ENCODE assay signal across 8 cellular contexts in the genomic region with DNA sequence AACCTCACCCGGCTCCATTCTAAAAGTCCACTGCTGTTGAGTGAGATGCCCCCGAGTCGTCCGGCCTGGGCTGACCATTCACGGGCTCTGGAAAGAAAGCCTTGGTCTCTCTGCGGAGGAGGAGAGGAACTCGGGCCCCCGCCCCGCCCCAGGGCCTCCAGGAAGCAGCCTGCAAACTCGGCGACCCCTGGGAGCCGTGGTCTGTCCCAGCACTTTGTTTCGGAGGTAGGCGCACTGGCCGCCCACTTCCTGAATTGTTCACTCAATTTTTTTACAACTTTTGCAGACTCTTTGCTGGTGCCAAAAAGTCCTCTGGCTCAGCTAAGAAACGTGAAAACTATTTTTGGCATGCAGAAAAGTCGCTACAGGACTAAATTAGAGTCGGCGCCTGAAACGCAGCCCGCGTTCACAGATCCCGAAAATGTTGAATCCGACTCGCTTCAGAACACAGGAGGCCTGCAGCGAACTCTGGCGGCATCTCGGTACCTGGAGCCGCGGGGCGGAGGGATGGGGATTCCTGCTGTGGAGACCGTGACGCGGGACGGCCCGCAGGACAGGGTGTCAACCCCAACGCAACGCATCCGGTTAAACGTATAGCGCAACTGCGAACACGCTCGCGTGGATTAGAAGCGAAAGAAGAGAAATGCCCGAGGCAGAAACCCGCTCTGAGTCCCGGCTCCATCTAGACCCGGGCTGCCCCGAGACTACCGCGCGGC. TPM values are rescaled to one million over a fixed set of nuclear protein-coding genes. Genes with fewer than 3 reads are reported as not detected.
DNase-seq lines count a peak whose midpoint lies in the region; TF ChIP-seq lines count a peak whose summit lies in the region.

No MANE protein-coding gene starts in this region.

- H3K27ac ChIP-seq in VCaP, result peak overlapping the region; percentile 83
- peak overlapping the region; percentile 82 to 88 for H3K27ac ChIP-seq in esophagus (ENCODE audit: low read depth in 2 of 2, low read length in 1 of 2)

- no peaks in the 10 kb centered on the region for H3K36me3 ChIP-seq in esophagus (ENCODE audit: control insufficient read depth in 2 of 2, insufficient read depth in 2 of 2, low read length in 1 of 2)

- peaks cover 0 to 2% of the 10 kb centered on the region in 2 donors for H3K4me1 ChIP-seq in esophagus (ENCODE audit: control insufficient read depth in 2 of 2, insufficient read depth in 2 of 2, low read length in 1 of 2)

- H3K27me3 ChIP-seq in esophagus (ENCODE audit: control insufficient read depth in 1 of 2, insufficient read depth in 2 of 2, low read length in 2 of 2), result no peaks in the 10 kb centered on the region

- peak; percentile 80 for TF ChIP-seq CTCF in VCaP (conservative IDR thresholded peaks at IDR 0.05)

- peak; percentile 52 for DNase-seq in H4 (ENCODE audit: low spot score)
- DNase-seq in mesenteric fat pad (ENCODE audit: low spot score), result peak; percentile 91
- DNase-seq in superior temporal gyrus (ENCODE audit: extremely low spot score), result peak; percentile 51
- DNase-seq in LoVo (ENCODE audit: low spot score), result no peak
- DNase-seq in NCI-H2171 (lab: John Stamatoyannopoulos, UW), result no peak
- no peak for DNase-seq in NCI-H446 (lab: John Stamatoyannopoulos, UW)

- H3K9me3 ChIP-seq in esophagus (ENCODE audit: control insufficient read depth in 2 of 2, insufficient read depth in 1 of 2, low read depth in 1 of 2, low read length in 1 of 2), result peaks cover 0 to 4% of the 10 kb centered on the region in 2 donors

- peak overlapping the region; percentile 39 to 40 for H3K4me3 ChIP-seq in esophagus (ENCODE audit: low read depth in 1 of 2, low read length in 2 of 2)

- WGBS in esophagus, 2 donors, result 7 to 8% methylated on average over 50 to 54 of the region's 54 CpGs

RNA-seq across cellular contexts. Expression of a gene that starts 1.5 kb away (rescaled TPM):
- 147 and 171 TPM in 2 replicates for total RNA-seq in H4 (2014; rRNA removed; shearing (Covaris generic))
- 1 to 10 TPM; 1.1 to 1.9 TPM for polyA plus RNA-seq in esophagus
- total RNA-seq in mesenteric fat pad, result 228 TPM

Comparison
In these comparisons a context has a peak if more than half of its experiments do, and no peak if none do; other contexts are left out.
1. DNase-seq: peak in H4 (single experiment), mesenteric fat pad (single experiment) and superior temporal gyrus (single experiment); none in LoVo (single experiment), NCI-H2171 (single experiment) and NCI-H446 (0 of 2).